In the genomic region with DNA sequence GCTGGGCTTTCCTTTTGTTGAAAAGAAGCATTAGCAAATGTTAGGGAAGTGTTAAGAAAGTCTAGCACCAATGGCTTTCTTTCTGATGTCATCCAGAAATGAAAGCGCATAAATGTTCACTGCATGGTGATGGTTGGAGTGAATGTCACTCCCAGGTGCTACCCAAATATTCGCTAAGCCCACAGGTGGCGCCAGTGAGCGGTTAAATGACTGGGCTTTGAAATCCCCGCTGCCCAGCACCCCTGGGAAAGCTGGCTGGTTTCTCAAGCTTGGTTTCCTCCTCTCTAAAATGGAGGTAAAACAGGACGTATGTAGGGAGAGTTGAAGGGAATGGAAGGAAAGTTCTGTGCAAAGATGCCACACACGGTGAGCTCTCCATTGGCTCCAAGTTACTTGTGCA, we compare ENCODE assay signal across 8 cellular contexts.
A peak's percentile ranks its signal among the peaks of the same experiment; 100 is the strongest.
DNase-seq lines count a peak whose midpoint lies in the region; ATAC-seq, FAIRE-seq and TF ChIP-seq lines count a peak whose summit lies in the region.

No MANE protein-coding gene starts in this region.

- H3K9me3 Mint-ChIP-seq in activated CD4-positive, alpha-beta memory T cell treated with anti-CD3 and anti-CD28 coated beads, Interleukin-2, amount 10 ng/mL, durations not matched to agents 7 days and 5 days, result no peaks in the 10 kb centered on the region

- no peaks in the 10 kb centered on the region for H3K4me1 ChIP-seq in HepG2 (ENCODE audit: insufficient read depth, low read length)
- peaks cover 0 to 3% of the 10 kb centered on the region in 2 donors for H3K4me1 ChIP-seq in gastrocnemius medialis

- H3K27ac ChIP-seq in HepG2 (ENCODE audit: extremely low read length, insufficient read depth, low read length) (no peak overlapping the region), gastrocnemius medialis (no peak overlapping the region)

- no TSS peak for BruUV-seq in HepG2 (replicated peaks; lab: Mats Ljungman, UMichigan)

- no peaks in the 10 kb centered on the region for H3K36me3 Mint-ChIP-seq in activated CD4-positive, alpha-beta memory T cell treated with anti-CD3 and anti-CD28 coated beads, Interleukin-2, amount 10 ng/mL, durations not matched to agents 7 days and 5 days (ENCODE audit: low read depth)

- H3K4me3 ChIP-seq in HepG2 (replicated peaks in 1 of 3; ENCODE audit: insufficient read depth in 1 of 3, low read depth in 2 of 3, low read length in 3 of 3) (no peak overlapping the region), gastrocnemius medialis (no peak overlapping the region)

- no peaks in the 10 kb centered on the region for H3K27me3 Mint-ChIP-seq in activated CD4-positive, alpha-beta memory T cell treated with anti-CD3 and anti-CD28 coated beads, Interleukin-2, amount 10 ng/mL, durations not matched to agents 7 days and 5 days

- POLR2A ChIA-PET in activated CD4-positive, alpha-beta memory T cell treated with anti-CD3 and anti-CD28 coated beads, Interleukin-2, amount 10 ng/mL, durations not matched to agents 7 days and 5 days (lab: Charles Lee), result no interaction called here
- POLR2A ChIA-PET in HepG2 (lab: Yijun Ruan, JAX), result no interaction called here

- H3K27me3 ChIP-seq in HepG2 (ENCODE audit: control insufficient read depth in 1 of 2, insufficient read depth in 2 of 2, low read length in 2 of 2), result no peaks in the 10 kb centered on the region
- H3K27me3 ChIP-seq in gastrocnemius medialis, result no peaks in the 10 kb centered on the region

- no peak overlapping the region for H3K9ac ChIP-seq in HepG2 (ENCODE audit: insufficient read depth, low read depth, low read length)

- DNase-seq in G401 (ENCODE audit: low spot score) (peak; percentile 1), HT-29 (ENCODE audit: low spot score) (peak; percentile 57), HepG2 (ENCODE audit: low spot score) (peak; percentile 29), gastrocnemius medialis (no peak), glomerular visceral epithelial cell (ENCODE audit: extremely low spot score) (no peak)
- DNase-seq in activated CD4-positive, alpha-beta memory T cell treated with anti-CD3 and anti-CD28 coated beads, Interleukin-2, amount 10 ng/mL, durations not matched to agents 7 days and 5 days, result peak; percentile 21

- 27% methylated on average over 7 of the region's 7 CpGs for WGBS in HepG2 (ENCODE audit: low lambda C conversion rate)

- no peak overlapping the region for H3K4me3 Mint-ChIP-seq in activated CD4-positive, alpha-beta memory T cell treated with anti-CD3 and anti-CD28 coated beads, Interleukin-2, amount 10 ng/mL, durations not matched to agents 7 days and 5 days

- TF ChIP-seq POLR2A in HepG2 (IDR thresholded peaks at IDR 0.05; ENCODE audit: insufficient read depth in 1 of 2, low read depth in 2 of 2, low read length in 2 of 2) (no peak), gastrocnemius medialis (IDR thresholded peaks at IDR 0.05) (no peak)

- H3K9me3 ChIP-seq in HepG2 (ENCODE audit: low read length), result no peaks in the 10 kb centered on the region
- no peaks in the 10 kb centered on the region for H3K9me3 ChIP-seq in gastrocnemius medialis

- CTCF ChIA-PET in activated CD4-positive, alpha-beta memory T cell treated with anti-CD3 and anti-CD28 coated beads, Interleukin-2, amount 10 ng/mL, durations not matched to agents 7 days and 5 days (lab: Charles Lee), result no interaction called here
- CTCF ChIA-PET in HepG2 (lab: Yijun Ruan, JAX; ENCODE audit: low intra/inter-chr PET ratio, low total read pairs), result interaction anchor here (1.2 kb wide), 1 partner anchor 223 kb away, joined by 7 read pairs; no protein-coding TSS in a partner anchor

- H3K4me2 ChIP-seq in HepG2 (ENCODE audit: low read depth, low read length), result no peak overlapping the region

- TF ChIP-seq CTCF in HepG2 (CRISPR knock-in tag; IDR thresholded peaks at IDR 0.05) (peak; percentile 66), gastrocnemius medialis (IDR thresholded peaks at IDR 0.05 in 4 of 5, conservative IDR thresholded peaks at IDR 0.05 in 1 of 5) (peak in 2 of 5 experiments; percentile 13 to 41)

- no peaks in the 10 kb centered on the region for H3K79me2 ChIP-seq in HepG2 (ENCODE audit: insufficient read depth, low read length)

- no peaks in the 10 kb centered on the region for H4K20me1 ChIP-seq in HepG2 (ENCODE audit: insufficient read depth, low read length)

- peak; percentile 41; the same call in 1 of the 2 replicates for TF ChIP-seq RAD21 in HepG2 (CRISPR knock-in tag; IDR thresholded peaks at IDR 0.05)

- in situ Hi-C loops in G401 (cut with HindIII; ENCODE audit: low sequenced_read_pairs) (no loop called here), HepG2 (cut with HindIII; ENCODE audit: extremely low pct_ligation_motif_present, low pct_unique_long_range_greater_than_20kb) (no loop called here), gastrocnemius medialis (cut with MboI; ENCODE audit: low sequenced_read_pairs in 4 of 4) (no loop called here)

- H3K36me3 ChIP-seq in HepG2 (replicated peaks in 1 of 2; ENCODE audit: control insufficient read depth in 1 of 2, insufficient read depth in 2 of 2, low read length in 2 of 2) (no peaks in the 10 kb centered on the region), gastrocnemius medialis (no peaks in the 10 kb centered on the region)

- H3K4me1 Mint-ChIP-seq in activated CD4-positive, alpha-beta memory T cell treated with anti-CD3 and anti-CD28 coated beads, Interleukin-2, amount 10 ng/mL, durations not matched to agents 7 days and 5 days, result no peaks in the 10 kb centered on the region

- peak; percentile 73 for FAIRE-seq in HepG2 (lab: Jason Lieb, UNC)

- H2AFZ ChIP-seq in HepG2 (ENCODE audit: low read length), result no peak overlapping the region

- intact Hi-C loops in HepG2 (cut with micrococcal nuclease; ENCODE audit: unreplicated experiment), result no loop called here
- intact Hi-C loops in gastrocnemius medialis (cut with DNase I; ENCODE audit: low total_unique reads), result loop anchor here (5.0 kb wide), 1 partner anchor 297 kb away; no protein-coding TSS in a partner anchor

- no peak for TF ChIP-seq EP300 in HepG2 (IDR thresholded peaks at IDR 0.05; ENCODE audit: low read depth in 2 of 2, low read length in 2 of 2)
- no peak for TF ChIP-seq EP300 in HepG2 (CRISPR knock-in tag; IDR thresholded peaks at IDR 0.05; ENCODE audit: borderline replicate concordance)

- ATAC-seq in HepG2, result peak; percentile 83
- no peak for ATAC-seq in gastrocnemius medialis
- ATAC-seq in GM21390 (IDR thresholded peaks at IDR 0.05; ENCODE audit: unreplicated experiment), result no peak
- no peak for ATAC-seq in HG02678 (IDR thresholded peaks at IDR 0.05; ENCODE audit: unreplicated experiment)

- no peak overlapping the region for H3K27ac Mint-ChIP-seq in activated CD4-positive, alpha-beta memory T cell treated with anti-CD3 and anti-CD28 coated beads, Interleukin-2, amount 10 ng/mL, durations not matched to agents 7 days and 5 days

TF ChIP-seq in HepG2, 621 proteins besides CTCF, POLR2A, EP300 and RAD21:
- TF ChIP-seq ZNF761 (CRISPR knock-in tag; conservative IDR thresholded peaks at IDR 0.05) (no peak), ZBTB38 (CRISPR knock-in tag; IDR thresholded peaks at IDR 0.05) (no peak), XRCC5 (optimal IDR thresholded peaks at IDR 0.05; ENCODE audit: low read length) (peak; percentile 47), SALL2 (CRISPR knock-in tag; IDR thresholded peaks at IDR 0.05) (no peak), ZNF614 (CRISPR knock-in tag; IDR thresholded peaks at IDR 0.05; ENCODE audit: borderline replicate concordance) (no peak), ZNF329 (CRISPR knock-in tag; IDR thresholded peaks at IDR 0.05; ENCODE audit: low read depth) (no peak), STAG1 (CRISPR knock-in tag; IDR thresholded peaks at IDR 0.05) (peak; percentile 62), KLF11 (CRISPR knock-in tag; IDR thresholded peaks at IDR 0.05) (no peak), ZMAT3 (CRISPR knock-in tag; conservative IDR thresholded peaks at IDR 0.05) (no peak), RNF2 (conservative IDR thresholded peaks at IDR 0.05; ENCODE audit: low read depth) (no peak), SP5 (CRISPR knock-in tag; IDR thresholded peaks at IDR 0.05; ENCODE audit: borderline replicate concordance, low read depth) (no peak), ZNF768 (CRISPR knock-in tag; IDR thresholded peaks at IDR 0.05) (no peak), BORCS8-MEF2B (CRISPR knock-in tag; IDR thresholded peaks at IDR 0.05) (no peak), ZSCAN31 (CRISPR knock-in tag; IDR thresholded peaks at IDR 0.05; ENCODE audit: low read depth) (no peak), DR1 (CRISPR knock-in tag; IDR thresholded peaks at IDR 0.05) (no peak), SMC3 (IDR thresholded peaks at IDR 0.05; ENCODE audit: low read length) (peak; percentile 46; the same call in 1 of the 2 replicates)
- TF ChIP-seq, protein P1, sequence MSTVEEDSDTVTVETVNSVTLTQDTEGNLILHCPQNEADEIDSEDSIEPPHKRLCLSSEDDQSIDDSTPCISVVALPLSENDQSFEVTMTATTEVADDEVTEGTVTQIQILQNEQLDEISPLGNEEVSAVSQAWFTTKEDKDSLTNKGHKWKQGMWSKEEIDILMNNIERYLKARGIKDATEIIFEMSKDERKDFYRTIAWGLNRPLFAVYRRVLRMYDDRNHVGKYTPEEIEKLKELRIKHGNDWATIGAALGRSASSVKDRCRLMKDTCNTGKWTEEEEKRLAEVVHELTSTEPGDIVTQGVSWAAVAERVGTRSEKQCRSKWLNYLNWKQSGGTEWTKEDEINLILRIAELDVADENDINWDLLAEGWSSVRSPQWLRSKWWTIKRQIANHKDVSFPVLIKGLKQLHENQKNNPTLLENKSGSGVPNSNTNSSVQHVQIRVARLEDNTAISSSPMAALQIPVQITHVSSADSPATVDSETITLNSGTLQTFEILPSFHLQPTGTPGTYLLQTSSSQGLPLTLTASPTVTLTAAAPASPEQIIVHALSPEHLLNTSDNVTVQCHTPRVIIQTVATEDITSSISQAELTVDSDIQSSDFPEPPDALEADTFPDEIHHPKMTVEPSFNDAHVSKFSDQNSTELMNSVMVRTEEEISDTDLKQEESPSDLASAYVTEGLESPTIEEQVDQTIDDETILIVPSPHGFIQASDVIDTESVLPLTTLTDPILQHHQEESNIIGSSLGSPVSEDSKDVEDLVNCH (CRISPR knock-in tag; IDR thresholded peaks at IDR 0.05), result no peak

Comparison
In these comparisons a context has a peak if more than half of its experiments do, and no peak if none do; other contexts are left out.
1. DNase-seq: peak in G401 (single experiment), HT-29 (single experiment), activated CD4-positive, alpha-beta memory T cell treated with anti-CD3 and anti-CD28 coated beads, Interleukin-2, amount 10 ng/mL, durations not matched to agents 7 days and 5 days (single experiment) and HepG2 (single experiment); none in gastrocnemius medialis (0 of 2) and glomerular visceral epithelial cell (single experiment).